In the genomic region with DNA sequence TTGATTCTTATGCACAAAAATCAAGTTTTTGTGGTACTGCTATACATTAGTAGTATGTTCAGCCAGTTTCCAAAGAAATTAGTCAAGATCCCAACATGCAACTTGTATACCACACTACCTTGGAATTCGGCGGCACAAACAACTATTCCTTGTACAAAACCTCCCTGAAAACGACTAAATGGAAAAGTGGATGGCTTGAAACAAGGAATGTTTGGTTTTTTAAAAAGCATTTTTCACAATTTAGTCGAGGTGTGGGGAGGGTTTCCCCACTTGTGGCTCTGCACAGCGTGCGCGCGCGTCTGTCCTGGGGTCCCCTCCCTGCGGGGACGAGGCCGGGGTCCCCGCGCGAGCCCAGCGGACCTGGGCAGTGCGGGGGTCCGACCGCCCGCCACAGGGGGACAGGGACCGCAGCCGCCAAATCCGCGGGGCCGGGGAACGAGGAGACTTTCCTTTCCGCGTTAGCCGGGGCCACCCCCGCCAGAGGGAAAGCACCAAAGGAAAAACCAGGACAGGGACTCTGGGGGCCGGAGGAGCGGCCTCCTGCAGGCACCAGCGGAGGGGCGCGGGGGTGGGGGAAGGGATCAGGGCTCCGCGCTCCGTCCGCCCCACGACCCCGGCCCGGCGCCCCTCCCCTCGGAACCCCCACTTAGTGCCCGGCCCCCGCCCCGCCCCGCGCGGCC, we compare ENCODE assay signal across 8 cellular contexts. TPM values are rescaled to one million over a fixed set of nuclear protein-coding genes. Genes with fewer than 3 reads are reported as not detected.
DNase-seq lines count a peak whose midpoint lies in the region; ATAC-seq and TF ChIP-seq lines count a peak whose summit lies in the region.

No MANE protein-coding gene starts in this region.

- peak overlapping the region; percentile 87 to 93 for H3K4me3 ChIP-seq in ascending aorta
- peak overlapping the region; percentile 68 for H3K4me3 ChIP-seq in iPS-15b (ENCODE audit: low read depth, low read length)
- peak overlapping the region; percentile 77 for H3K4me3 ChIP-seq in skeletal muscle cell (ENCODE audit: low read depth, low read length)

- TF ChIP-seq CTCF in GM20000 (IDR thresholded peaks at IDR 0.05; ENCODE audit: extremely low read depth, missing control alignments) (no peak), ascending aorta (IDR thresholded peaks at IDR 0.05) (no peak)

- peak overlapping the region; percentile 60 for H3K9ac ChIP-seq in iPS-15b (ENCODE audit: low read depth, low read length)

- H3K4me1 ChIP-seq in ascending aorta (peaks cover 8 to 24% of the 10 kb centered on the region in 2 donors), iPS-15b (ENCODE audit: control insufficient read depth, insufficient read depth, low read length) (peaks cover 5% of the 10 kb centered on the region)

- H3K27ac ChIP-seq in ascending aorta, result peak overlapping the region; percentile 76 to 96

- DNase-seq in ELR (ENCODE audit: low read depth), result peak; percentile 64
- peak; percentile 71 for DNase-seq in GM20000 (ENCODE audit: low spot score)
- DNase-seq in ascending aorta (ENCODE audit: low spot score in 2 of 2), result no peak
- no peak for DNase-seq in skeletal muscle cell (ENCODE audit: low read depth)
- no peak for DNase-seq in middle frontal gyrus (ENCODE audit: extremely low spot score, low spot score)
- no peak for DNase-seq in NCI-H2171 (lab: John Stamatoyannopoulos, UW)

- intact Hi-C loops in ascending aorta (cut with DNase I), result loop anchor here (2.0 kb wide), 3 partner anchors 38 to 134 kb away; no protein-coding TSS in a partner anchor

- H3K36me3 ChIP-seq in ascending aorta (no peaks in the 10 kb centered on the region), iPS-15b (ENCODE audit: control insufficient read depth, insufficient read depth, low read length) (no peaks in the 10 kb centered on the region)

- H3K27me3 ChIP-seq in ascending aorta (no peaks in the 10 kb centered on the region), iPS-15b (ENCODE audit: control insufficient read depth, insufficient read depth, low read length) (peaks cover 3% of the 10 kb centered on the region)

- ATAC-seq in HG03521 (IDR thresholded peaks at IDR 0.05; ENCODE audit: unreplicated experiment), result peak; percentile 6

- H3K9me3 ChIP-seq in ascending aorta (no peaks in the 10 kb centered on the region), iPS-15b (ENCODE audit: control insufficient read depth, insufficient read depth, low read length) (no peaks in the 10 kb centered on the region)

RNA-seq across cellular contexts. Expression of gene SOCS6, which starts 0.5 kb away (rescaled TPM):
- total RNA-seq in ascending aorta, result 5.5 TPM

Comparison
In these comparisons a context has a peak if more than half of its experiments do, and no peak if none do; other contexts are left out.
1. DNase-seq: peak in ELR (single experiment) and GM20000 (single experiment); none in ascending aorta (0 of 2), skeletal muscle cell (single experiment), middle frontal gyrus (single experiment) and NCI-H2171 (single experiment).
2. Peak in every context shown above with its lines, with median percentiles within 50 percentile points of each other: H3K4me3 ChIP-seq.